8 cellular contexts compared by ENCODE assay signal in the genomic region with DNA sequence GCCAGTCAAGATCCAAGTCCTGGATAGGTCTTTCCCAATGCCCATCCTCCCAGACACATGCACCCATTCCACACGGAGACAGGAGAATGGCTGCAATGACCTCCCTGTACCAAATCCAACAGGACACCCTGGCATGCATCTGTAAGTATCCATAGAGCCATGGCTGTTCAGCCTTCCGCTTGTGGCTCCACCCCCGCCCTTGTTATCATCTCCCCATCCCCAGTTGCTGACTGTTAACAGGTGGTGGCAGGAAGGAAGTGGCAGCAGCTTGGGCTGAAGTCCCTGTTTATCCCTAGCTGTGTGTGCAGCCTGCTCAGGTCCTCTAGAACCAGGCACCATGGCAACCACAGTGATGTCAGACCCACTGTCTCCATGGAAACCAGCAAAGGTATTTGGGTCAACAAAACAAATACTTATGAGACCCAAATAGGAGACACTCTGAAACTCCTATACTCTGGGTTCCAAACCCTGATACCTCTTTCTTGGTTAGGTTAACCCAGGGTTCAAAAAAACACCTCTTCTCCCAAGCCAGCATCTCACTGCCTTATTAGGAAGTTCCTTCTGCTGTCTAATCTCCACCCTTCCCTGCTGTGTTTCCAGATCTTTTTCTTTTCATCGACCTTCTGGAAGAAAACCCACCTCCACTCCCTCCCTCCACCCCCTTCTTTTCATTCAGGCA. TPM values are rescaled to one million over a fixed set of nuclear protein-coding genes. Genes with fewer than 3 reads are reported as not detected.
DNase-seq lines count a peak whose midpoint lies in the region; ATAC-seq, FAIRE-seq and TF ChIP-seq lines count a peak whose summit lies in the region.

No MANE protein-coding gene starts in this region.

- in situ Hi-C loops in GM13977 (cut with MboI; ENCODE audit: low pct_unique_long_range_greater_than_20kb, low sequenced_read_pairs, unreplicated experiment): no loop called here

- H3K9me3 Mint-ChIP-seq in activated T-cell treated with anti-CD3 and anti-CD28 coated beads, Interleukin-2, amount 50 U/mL, for 4 hours: no peaks in the 10 kb centered on the region
- no peaks in the 10 kb centered on the region for H3K9me3 Mint-ChIP-seq in neural crest cell

- no peak for TF ChIP-seq POLR2A in H54 (IDR thresholded peaks at IDR 0.05; ENCODE audit: low read depth, low read length)

- H3K4me1 ChIP-seq in subcutaneous abdominal adipose tissue (ENCODE audit: control insufficient read depth in 5 of 5, insufficient read depth in 5 of 5, low read length in 5 of 5): peaks cover 16 to 65% (median 55%) of the 10 kb centered on the region in 5 donors

- H3K27ac Mint-ChIP-seq in neural crest cell (ENCODE audit: unreplicated experiment): peak overlapping the region; percentile 98

- H3K27me3 Mint-ChIP-seq in activated T-cell treated with anti-CD3 and anti-CD28 coated beads, Interleukin-2, amount 50 U/mL, for 4 hours (ENCODE audit: low read depth): no peaks in the 10 kb centered on the region
- no peaks in the 10 kb centered on the region for H3K27me3 Mint-ChIP-seq in neural crest cell (ENCODE audit: low read depth)

- H3K36me3 Mint-ChIP-seq in activated T-cell treated with anti-CD3 and anti-CD28 coated beads, Interleukin-2, amount 50 U/mL, for 4 hours (ENCODE audit: insufficient read depth): peaks cover 11% of the 10 kb centered on the region
- no peaks in the 10 kb centered on the region for H3K36me3 Mint-ChIP-seq in neural crest cell (ENCODE audit: low read depth)

- H3K36me3 ChIP-seq in subcutaneous abdominal adipose tissue (ENCODE audit: control insufficient read depth in 5 of 5, insufficient read depth in 5 of 5, low read length in 5 of 5): peaks cover 0 to 38% (median 27%) of the 10 kb centered on the region in 5 donors

- H3K27me3 ChIP-seq in subcutaneous abdominal adipose tissue (ENCODE audit: control insufficient read depth in 5 of 5, insufficient read depth in 4 of 5, low read length in 5 of 5): no peaks in the 10 kb centered on the region

- peaks cover 77% of the 10 kb centered on the region for H3K4me1 Mint-ChIP-seq in activated T-cell treated with anti-CD3 and anti-CD28 coated beads, Interleukin-2, amount 50 U/mL, for 4 hours (ENCODE audit: low read depth)
- H3K4me1 Mint-ChIP-seq in neural crest cell: peaks cover 53% of the 10 kb centered on the region

- DNase-seq in GM13977 (ENCODE audit: low spot score): peak; percentile 81
- peak; percentile 80 for DNase-seq in NK-92 treated with Interleukin-12 subunit alpha and Interleukin-12 subunit beta, amount 100 ng/mL, for 24 hours (lab: John Stamatoyannopoulos, UW)
- peak; percentile 73 for DNase-seq in activated T-cell treated with anti-CD3 and anti-CD28 coated beads, Interleukin-2, amount 50 U/mL, for 4 hours
- peak; percentile 67 for DNase-seq in fibroblast of gingiva (ENCODE audit: low read depth)
- DNase-seq in neural crest cell (ENCODE audit: low read depth, low spot score): no peak
- DNase-seq in H54 (ENCODE audit: insufficient read length, low spot score): no peak

- H3K27ac ChIP-seq in subcutaneous abdominal adipose tissue (ENCODE audit: low read depth, low read length): peak overlapping the region; percentile 35

- peak overlapping the region; percentile 70 to 84 (median 80) for H3K4me3 ChIP-seq in subcutaneous abdominal adipose tissue (ENCODE audit: low read depth in 1 of 5, low read length in 5 of 5)

- TF ChIP-seq CTCF in GM13977 (IDR thresholded peaks at IDR 0.05; ENCODE audit: extremely low read depth, insufficient read depth, missing control alignments) (no peak), neural crest cell (conservative IDR thresholded peaks at IDR 0.05) (no peak)

- peak; percentile 56 for ATAC-seq in HG03095 (IDR thresholded peaks at IDR 0.05; ENCODE audit: unreplicated experiment)
- peak; percentile 70 to 73 for ATAC-seq in activated T-cell treated with anti-CD3 and anti-CD28 coated beads, Interleukin-2, amount 50 U/mL, for 4 hours

- peak overlapping the region; percentile 86 for H3K4me3 Mint-ChIP-seq in activated T-cell treated with anti-CD3 and anti-CD28 coated beads, Interleukin-2, amount 50 U/mL, for 4 hours
- peak overlapping the region; percentile 90 for H3K4me3 Mint-ChIP-seq in neural crest cell

- no peak for FAIRE-seq in H54 (lab: Jason Lieb, UNC)

- H3K9me3 ChIP-seq in subcutaneous abdominal adipose tissue (ENCODE audit: control insufficient read depth in 5 of 5, low read length in 5 of 5): no peaks in the 10 kb centered on the region

- peak overlapping the region; percentile 16 to 80 (median 73) for H3K9ac ChIP-seq in subcutaneous abdominal adipose tissue (ENCODE audit: low read length in 5 of 5)

RNA-seq across cellular contexts. Expression of a gene that starts 0.7 kb away (rescaled TPM):
- total RNA-seq in activated T-cell treated with anti-CD3 and anti-CD28 coated beads, Interleukin-2, amount 50 U/mL, for 4 hours: 10 to 100 TPM in 1 of 3 donors, 1 to 10 TPM in 2; 7.7 to 12.7 (median 9.5) TPM
- total RNA-seq in neural crest cell: 17.1 and 18.5 TPM in 2 replicates

RNA-seq across cellular contexts. Expression of a gene that starts 6.4 kb away (rescaled TPM):
- 10 to 100 TPM; 27.6 to 28.3 (median 28.1) TPM for total RNA-seq in activated T-cell treated with anti-CD3 and anti-CD28 coated beads, Interleukin-2, amount 50 U/mL, for 4 hours
- 63.3 and 65.1 TPM in 2 replicates for total RNA-seq in neural crest cell

RNA-seq across cellular contexts. Expression of a gene that starts 15.4 kb away (rescaled TPM):
- total RNA-seq in activated T-cell treated with anti-CD3 and anti-CD28 coated beads, Interleukin-2, amount 50 U/mL, for 4 hours: 10 to 100 TPM; 38.7 to 43.7 (median 39.2) TPM
- 90.3 and 92.9 TPM in 2 replicates for total RNA-seq in neural crest cell

RNA-seq across cellular contexts. Expression of a gene that starts 18.7 kb away (rescaled TPM):
- total RNA-seq in activated T-cell treated with anti-CD3 and anti-CD28 coated beads, Interleukin-2, amount 50 U/mL, for 4 hours: 10 to 100 TPM; 46.7 to 53.0 (median 48.3) TPM
- total RNA-seq in neural crest cell: 33.8 and 37.0 TPM in 2 replicates

RNA-seq across cellular contexts. Expression of a gene that starts 19.3 kb away (rescaled TPM):
- 10 to 100 TPM; 61.5 to 78.5 (median 76.7) TPM for total RNA-seq in activated T-cell treated with anti-CD3 and anti-CD28 coated beads, Interleukin-2, amount 50 U/mL, for 4 hours
- 211 and 217 TPM in 2 replicates for total RNA-seq in neural crest cell

Comparison
In these comparisons a context has a peak if more than half of its experiments do, and no peak if none do; other contexts are left out.
1. DNase-seq: peak in GM13977 (single experiment), NK-92 treated with Interleukin-12 subunit alpha and Interleukin-12 subunit beta, amount 100 ng/mL, for 24 hours (single experiment), activated T-cell treated with anti-CD3 and anti-CD28 coated beads, Interleukin-2, amount 50 U/mL, for 4 hours (single experiment) and fibroblast of gingiva (single experiment); none in neural crest cell (single experiment) and H54 (single experiment).